Comparison of ENCODE assay signal across 9 cellular contexts in the genomic region with DNA sequence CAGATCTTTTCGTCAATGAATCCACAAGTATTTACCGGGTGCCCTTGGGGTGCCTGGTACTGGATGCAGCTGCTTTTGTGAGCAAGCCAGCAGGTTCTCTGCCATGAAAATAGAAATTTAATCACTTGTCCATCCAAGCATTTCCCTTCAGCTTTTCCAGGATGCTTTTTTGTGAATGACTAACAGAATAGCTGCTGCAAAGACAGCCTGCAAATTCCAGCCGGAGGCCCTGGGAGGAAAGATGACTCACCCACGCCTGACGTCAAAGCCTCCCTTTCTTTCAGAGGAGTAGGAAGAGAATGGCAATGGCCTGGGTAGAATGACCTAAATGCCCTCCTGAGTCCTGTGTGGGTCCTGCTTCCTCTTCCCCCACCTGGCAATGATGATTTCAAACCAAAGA.
DNase-seq lines count a peak whose midpoint lies in the region; TF ChIP-seq lines count a peak whose summit lies in the region.
"Had no signal": no experiment of that assay in that cellular context is flagged by ENCODE, and none has a peak within 500 bp of the region (broad histone marks: within the 10 kb centered on the region; RNA-seq: fewer than 3 reads in every experiment).

No MANE protein-coding gene starts in this region.

- H3K27me3 Mint-ChIP-seq in activated CD4-positive, alpha-beta memory T cell treated with anti-CD3 and anti-CD28 coated beads, Interleukin-2, amount 10 ng/mL, durations not matched to agents 7 days and 5 days: peaks cover 5% of the 10 kb centered on the region

- H3K4me3 Mint-ChIP-seq in activated CD4-positive, alpha-beta memory T cell treated with anti-CD3 and anti-CD28 coated beads, Interleukin-2, amount 10 ng/mL, durations not matched to agents 7 days and 5 days: no peak overlapping the region

- H3K36me3 ChIP-seq in HEK293 (ENCODE audit: control insufficient read depth in 2 of 2, insufficient read depth in 1 of 2, low read length in 2 of 2): no peaks in the 10 kb centered on the region
- no peaks in the 10 kb centered on the region for H3K36me3 ChIP-seq in SK-N-SH (replicated peaks in 1 of 2; ENCODE audit: control insufficient read depth in 1 of 2, insufficient read depth in 2 of 2, low read length in 1 of 2)
- H3K36me3 ChIP-seq: Peyer's patch had no signal

- peak; percentile 16 for TF ChIP-seq RAD21 in SK-N-SH (IDR thresholded peaks at IDR 0.05; ENCODE audit: low read length)

- H3K36me3 Mint-ChIP-seq in activated CD4-positive, alpha-beta memory T cell treated with anti-CD3 and anti-CD28 coated beads, Interleukin-2, amount 10 ng/mL, durations not matched to agents 7 days and 5 days (ENCODE audit: low read depth): no peaks in the 10 kb centered on the region

- H3K79me2 ChIP-seq in SK-N-SH (ENCODE audit: insufficient read depth): no peaks in the 10 kb centered on the region

- POLR2A ChIA-PET in HEK293 (lab: Yijun Ruan, JAX) (no interaction called here), SK-N-SH (lab: Yijun Ruan, JAX) (no interaction called here)
- POLR2A ChIA-PET in activated CD4-positive, alpha-beta memory T cell treated with anti-CD3 and anti-CD28 coated beads, Interleukin-2, amount 10 ng/mL, durations not matched to agents 7 days and 5 days (lab: Charles Lee): no interaction called here

- 7% methylated on average over 5 of the region's 5 CpGs for WGBS in SK-N-SH (ENCODE audit: low lambda C conversion rate)

- no peaks in the 10 kb centered on the region for H3K9me3 Mint-ChIP-seq in activated CD4-positive, alpha-beta memory T cell treated with anti-CD3 and anti-CD28 coated beads, Interleukin-2, amount 10 ng/mL, durations not matched to agents 7 days and 5 days

- TF ChIP-seq CTCF in HEK293 (tag by site-specific recombination; IDR thresholded peaks at IDR 0.05): no peak
- no peak for TF ChIP-seq CTCF in SK-N-SH (IDR thresholded peaks at IDR 0.05)

- H2AFZ ChIP-seq in SK-N-SH (ENCODE audit: low read depth): peak overlapping the region; percentile 48; the same call in 1 of the 2 replicates

- no peaks in the 10 kb centered on the region for H3K9me3 ChIP-seq in HEK293 (ENCODE audit: control insufficient read depth, insufficient read depth, low read depth, low read length)
- no peaks in the 10 kb centered on the region for H3K9me3 ChIP-seq in SK-N-SH
- H3K9me3 ChIP-seq: Peyer's patch had no signal

- H3K4me2 ChIP-seq in SK-N-SH: peak overlapping the region; percentile 68

- H3K27ac ChIP-seq in HEK293 (ENCODE audit: extremely low read depth, low read depth, low read length): no peak overlapping the region
- H3K27ac ChIP-seq in SK-N-SH (ENCODE audit: low read depth in 2 of 2, low read length in 1 of 2): peak overlapping the region; percentile 91 to 97

- no peaks in the 10 kb centered on the region for H4K20me1 ChIP-seq in SK-N-SH (ENCODE audit: insufficient read depth)

- H3K9ac ChIP-seq in SK-N-SH: peak overlapping the region; percentile 65

- H3K27ac Mint-ChIP-seq in activated CD4-positive, alpha-beta memory T cell treated with anti-CD3 and anti-CD28 coated beads, Interleukin-2, amount 10 ng/mL, durations not matched to agents 7 days and 5 days: no peak overlapping the region

- H3K4me1 Mint-ChIP-seq in activated CD4-positive, alpha-beta memory T cell treated with anti-CD3 and anti-CD28 coated beads, Interleukin-2, amount 10 ng/mL, durations not matched to agents 7 days and 5 days: no peaks in the 10 kb centered on the region

- H3F3A ChIP-seq in SK-N-SH (replicated peaks; ENCODE audit: insufficient read depth): peaks cover 23% of the 10 kb centered on the region

- no peaks in the 10 kb centered on the region for H3K9me2 ChIP-seq in SK-N-SH

- TF ChIP-seq EP300 in SK-N-SH (IDR thresholded peaks at IDR 0.05; ENCODE audit: borderline replicate concordance in 1 of 2, low read depth in 1 of 2, low read length in 1 of 2): peak; percentile 34 to 96; a peak in 2 of 4 replicates

- CTCF ChIA-PET in HEK293 (lab: Yijun Ruan, JAX): interaction anchor here (0.7 to 1.3 kb wide), 5 partner anchors 13 to 266 kb away, joined by 3 to 8 read pairs (median 3); no protein-coding TSS in a partner anchor
- CTCF ChIA-PET in SK-N-SH (lab: Yijun Ruan, JAX): interaction anchor here (1.1 kb wide), 1 partner anchor 754 kb away, joined by 5 read pairs; no protein-coding TSS in a partner anchor
- CTCF ChIA-PET in activated CD4-positive, alpha-beta memory T cell treated with anti-CD3 and anti-CD28 coated beads, Interleukin-2, amount 10 ng/mL, durations not matched to agents 7 days and 5 days (lab: Charles Lee): interaction anchor here (1.5 kb wide), 1 partner anchor 35 kb away, joined by 4 read pairs; no protein-coding TSS in a partner anchor

- no peaks in the 10 kb centered on the region for H3K27me3 ChIP-seq in SK-N-SH (ENCODE audit: insufficient read depth)
- H3K27me3 ChIP-seq: Peyer's patch had no signal

- peak; percentile 72 for DNase-seq in SK-N-SH
- peak; percentile 94 for DNase-seq in foreskin melanocyte
- peak in 54 of 56 donors; percentile 1 to 87 (median 54) for DNase-seq in nucleus accumbens (lab: John Stamatoyannopoulos, UW)
- DNase-seq in NK-92 treated with Interleukin-12 subunit alpha and Interleukin-12 subunit beta, amount 100 ng/mL, for 24 hours (lab: John Stamatoyannopoulos, UW): no peak
- no peak for DNase-seq in AML-193 (lab: John Stamatoyannopoulos, UW)
- DNase-seq in activated CD4-positive, alpha-beta memory T cell treated with anti-CD3 and anti-CD28 coated beads, Interleukin-2, amount 10 ng/mL, durations not matched to agents 7 days and 5 days: no peak
- DNase-seq in NCI-H526 (lab: John Stamatoyannopoulos, UW): no peak

- H3K4me1 ChIP-seq in HEK293 (ENCODE audit: control insufficient read depth, insufficient read depth, low read length) (no peaks in the 10 kb centered on the region), SK-N-SH (ENCODE audit: control insufficient read depth in 1 of 2, insufficient read depth in 2 of 2, low read depth in 1 of 2, low read length in 1 of 2) (peaks cover 16 to 35% of the 10 kb centered on the region in 2 experiments; a peak in 3 of 4 replicates)
- H3K4me1 ChIP-seq: Peyer's patch had no signal

- H3K4me3 ChIP-seq in HEK293 (ENCODE audit: low read depth, low read length) (no peak overlapping the region), SK-N-SH (ENCODE audit: low read depth in 2 of 2, low read length in 1 of 2) (peak overlapping the region; percentile 23 to 42; a peak in 3 of 4 replicates)
- H3K4me3 ChIP-seq: Peyer's patch had no signal

TF ChIP-seq in HEK293, 187 proteins besides CTCF, POLR2A, EP300 and RAD21 (continues in another document):
- TF ChIP-seq ZNF664 (tag by site-specific recombination; IDR thresholded peaks at IDR 0.05): peak; percentile 77; the same call in 1 of the 2 replicates
- TF ChIP-seq ZNF677 (tag by site-specific recombination; IDR thresholded peaks at IDR 0.05): no peak
- TF ChIP-seq ZNF629 (tag by site-specific recombination; IDR thresholded peaks at IDR 0.05): peak; percentile 91
- 0 out of 2 replicates have a peak, but pooled peaks have one; percentile 30 for TF ChIP-seq ZEB2 (tag by site-specific recombination; IDR thresholded peaks at IDR 0.05)
- no peak for TF ChIP-seq ZNF416 (tag by site-specific recombination; IDR thresholded peaks at IDR 0.05)
- peak; percentile 77 for TF ChIP-seq PRDM1 (tag by site-specific recombination; IDR thresholded peaks at IDR 0.05)
- TF ChIP-seq WT1 (tag by site-specific recombination; IDR thresholded peaks at IDR 0.05): peak; percentile 93
- TF ChIP-seq ZFHX2 (tag by site-specific recombination; conservative IDR thresholded peaks at IDR 0.05): peak; percentile 17; the same call in 1 of the 2 replicates
- TF ChIP-seq ZNF211 (tag by site-specific recombination; IDR thresholded peaks at IDR 0.05; ENCODE audit: low read depth): no peak
- TF ChIP-seq ZNF394 (tag by site-specific recombination; IDR thresholded peaks at IDR 0.05; ENCODE audit: borderline replicate concordance): 0 out of 2 replicates have a peak, but pooled peaks have one; percentile 17

TF ChIP-seq in SK-N-SH, 30 proteins besides CTCF, POLR2A, EP300 and RAD21 (continues in another document):
- TF ChIP-seq TCF12 (IDR thresholded peaks at IDR 0.05): peak; percentile 92
- no peak for TF ChIP-seq SMC3 (IDR thresholded peaks at IDR 0.05; ENCODE audit: low read depth, low read length)
- TF ChIP-seq POLR2AphosphoS5 (IDR thresholded peaks at IDR 0.05; ENCODE audit: low read depth, low read length): peak; percentile 69; the same call in 1 of the 2 replicates
- TF ChIP-seq RFX5 (IDR thresholded peaks at IDR 0.05; ENCODE audit: low read length): 0 out of 2 replicates have a peak, but pooled peaks have one; percentile 16
- TF ChIP-seq TEAD4 (IDR thresholded peaks at IDR 0.05; ENCODE audit: borderline replicate concordance, insufficient read depth): peak; percentile 95
- TF ChIP-seq CHD2 (IDR thresholded peaks at IDR 0.05; ENCODE audit: low read length, partially characterized antibody): peak; percentile 36
- TF ChIP-seq, protein P1, sequence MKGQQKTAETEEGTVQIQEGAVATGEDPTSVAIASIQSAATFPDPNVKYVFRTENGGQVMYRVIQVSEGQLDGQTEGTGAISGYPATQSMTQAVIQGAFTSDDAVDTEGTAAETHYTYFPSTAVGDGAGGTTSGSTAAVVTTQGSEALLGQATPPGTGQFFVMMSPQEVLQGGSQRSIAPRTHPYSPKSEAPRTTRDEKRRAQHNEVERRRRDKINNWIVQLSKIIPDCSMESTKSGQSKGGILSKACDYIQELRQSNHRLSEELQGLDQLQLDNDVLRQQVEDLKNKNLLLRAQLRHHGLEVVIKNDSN (IDR thresholded peaks at IDR 0.05; ENCODE audit: borderline replicate concordance, low read depth): 0 out of 2 replicates have a peak, but pooled peaks have one; percentile 25
- peak; percentile 55; the same call in 1 of the 2 replicates for TF ChIP-seq RXRA (IDR thresholded peaks at IDR 0.05; ENCODE audit: borderline replicate concordance, low read depth)
- TF ChIP-seq GABPA (IDR thresholded peaks at IDR 0.05; ENCODE audit: low read depth): 0 out of 2 replicates have a peak, but pooled peaks have one; percentile 17
- TF ChIP-seq, protein P2, sequence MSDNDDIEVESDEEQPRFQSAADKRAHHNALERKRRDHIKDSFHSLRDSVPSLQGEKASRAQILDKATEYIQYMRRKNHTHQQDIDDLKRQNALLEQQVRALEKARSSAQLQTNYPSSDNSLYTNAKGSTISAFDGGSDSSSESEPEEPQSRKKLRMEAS (IDR thresholded peaks at IDR 0.05; ENCODE audit: low read depth): no peak
- TF ChIP-seq TAF1 (IDR thresholded peaks at IDR 0.05; ENCODE audit: borderline replicate concordance, low read depth, low read length): no peak
- no peak for TF ChIP-seq RCOR1 (IDR thresholded peaks at IDR 0.05; ENCODE audit: low read length)
- TF ChIP-seq EZH2phosphoT487 (IDR thresholded peaks at IDR 0.05; ENCODE audit: borderline replicate concordance, low read depth): no peak

Comparison
In these comparisons a context has a peak if more than half of its experiments do, and no peak if none do; other contexts are left out.
1. DNase-seq: peak in SK-N-SH (single experiment), foreskin melanocyte (single experiment) and nucleus accumbens (54 of 56); none in NK-92 treated with Interleukin-12 subunit alpha and Interleukin-12 subunit beta, amount 100 ng/mL, for 24 hours (single experiment), AML-193 (0 of 2), activated CD4-positive, alpha-beta memory T cell treated with anti-CD3 and anti-CD28 coated beads, Interleukin-2, amount 10 ng/mL, durations not matched to agents 7 days and 5 days (single experiment) and NCI-H526 (0 of 2).